In genomic region chr3:177337548-177338331, GRCh38 we compare ENCODE assay signal across 8 cellular contexts.
DNase-seq lines count a peak whose midpoint lies in the region; ATAC-seq, FAIRE-seq and TF ChIP-seq lines count a peak whose summit lies in the region.

No MANE protein-coding gene starts in this region.

- no peak for FAIRE-seq in D721Med (lab: Jason Lieb, UNC)

- intact Hi-C loops in left colon (cut with DNase I, micrococcal nuclease): no loop called here

- ATAC-seq in GM21447 (IDR thresholded peaks at IDR 0.05; ENCODE audit: unreplicated experiment): peak; percentile 83
- no peak for ATAC-seq in left colon

- H3K36me3 Mint-ChIP-seq in IgD-negative memory B cell (no peaks in the 10 kb centered on the region), osteocyte (ENCODE audit: unreplicated experiment) (no peaks in the 10 kb centered on the region)

- H3K4me1 Mint-ChIP-seq in IgD-negative memory B cell (peaks cover 28 to 33% (median 31%) of the 10 kb centered on the region in 3 donors), osteocyte (ENCODE audit: unreplicated experiment) (peaks cover 89% of the 10 kb centered on the region)

- DNase-seq in Daoy (ENCODE audit: low read depth): peak; percentile 59
- DNase-seq in activated gamma-delta T cell treated with anti-CD3 and anti-CD28 coated beads, Interleukin-2, amount 50 U/mL, for 16 hours (ENCODE audit: low read depth): peak; percentile 52
- DNase-seq in osteocyte (ENCODE audit: extremely low spot score, unreplicated experiment): no peak
- no peak for DNase-seq in D721Med (ENCODE audit: insufficient read length, low spot score)
- DNase-seq in DMS53 (lab: John Stamatoyannopoulos, UW): no peak
- no peak for DNase-seq in left colon

- TF ChIP-seq CTCF in osteocyte (IDR thresholded peaks at IDR 0.05): no peak
- TF ChIP-seq CTCF in D721Med (IDR thresholded peaks at IDR 0.05; ENCODE audit: insufficient read depth, missing control alignments): no peak

- H3K27ac Mint-ChIP-seq in IgD-negative memory B cell: peak overlapping the region; percentile 32 to 90 (median 70)
- H3K27ac Mint-ChIP-seq in osteocyte (ENCODE audit: unreplicated experiment): peak overlapping the region; percentile 83

- H3K9me3 Mint-ChIP-seq in IgD-negative memory B cell (no peaks in the 10 kb centered on the region), osteocyte (ENCODE audit: unreplicated experiment) (no peaks in the 10 kb centered on the region)

- no peaks in the 10 kb centered on the region for H3K27me3 Mint-ChIP-seq in IgD-negative memory B cell
- no peaks in the 10 kb centered on the region for H3K27me3 Mint-ChIP-seq in osteocyte (ENCODE audit: unreplicated experiment)

- H3K4me3 Mint-ChIP-seq in IgD-negative memory B cell (peak overlapping the region in 3 of 4 donors; percentile 3 to 71 (median 19)), osteocyte (ENCODE audit: unreplicated experiment) (no peak overlapping the region)

Comparison
In these comparisons a context has a peak if more than half of its experiments do, and no peak if none do; other contexts are left out.
1. DNase-seq: peak in Daoy (single experiment) and activated gamma-delta T cell treated with anti-CD3 and anti-CD28 coated beads, Interleukin-2, amount 50 U/mL, for 16 hours (single experiment); none in osteocyte (single experiment), D721Med (single experiment), DMS53 (single experiment) and left colon (0 of 2).